19 cellular contexts compared by ENCODE assay signal in genomic region chr5:158860706-158861105, GRCh38.
A peak's percentile ranks its signal among the peaks of the same experiment; 100 is the strongest.
DNase-seq lines count a peak whose midpoint lies in the region; ATAC-seq and TF ChIP-seq lines count a peak whose summit lies in the region.
"Had no signal": no experiment of that assay in that cellular context is flagged by ENCODE, and none has a peak within 500 bp of the region (broad histone marks: within the 10 kb centered on the region; RNA-seq: fewer than 3 reads in every experiment).

No MANE protein-coding gene starts in this region.

- H3K9me1 ChIP-seq in IMR-90 (ENCODE audit: insufficient read depth, low read length): no peaks in the 10 kb centered on the region

- H3K4me3 ChIP-seq in IMR-90 (ENCODE audit: insufficient read depth, low read depth, low read length) (no peak overlapping the region), subcutaneous abdominal adipose tissue (ENCODE audit: low read depth in 1 of 5, low read length in 5 of 5) (no peak overlapping the region)

- H4K5ac ChIP-seq in IMR-90 (ENCODE audit: low read depth, low read length): no peak overlapping the region

- H3K23ac ChIP-seq in IMR-90 (ENCODE audit: low read depth, low read length): no peak overlapping the region

- H2BK15ac ChIP-seq in IMR-90 (ENCODE audit: low read depth, low read length): no peak overlapping the region

- TF ChIP-seq POLR2A in IMR-90 (IDR thresholded peaks at IDR 0.05; ENCODE audit: low read depth, low read length): no peak

- H3K27ac Mint-ChIP-seq in osteocyte (ENCODE audit: unreplicated experiment): peak overlapping the region; percentile 63
- H3K27ac Mint-ChIP-seq: CD14-positive monocyte; CD4-positive, alpha-beta memory T cell; HFFc6 had no signal

- no peak overlapping the region for H3K4ac ChIP-seq in IMR-90 (ENCODE audit: low read depth, low read length)

- H3K4me3 Mint-ChIP-seq in osteocyte (ENCODE audit: unreplicated experiment): no peak overlapping the region
- H3K4me3 Mint-ChIP-seq: CD14-positive monocyte; CD4-positive, alpha-beta memory T cell; HFFc6 had no signal

- H2AK5ac ChIP-seq in IMR-90 (ENCODE audit: low read depth, low read length): no peak overlapping the region

- H4K8ac ChIP-seq in IMR-90 (ENCODE audit: low read depth in 2 of 2, low read length in 2 of 2): no peak overlapping the region

- H3K27me3 ChIP-seq in IMR-90 (ENCODE audit: control insufficient read depth, insufficient read depth, low read length) (no peaks in the 10 kb centered on the region), subcutaneous abdominal adipose tissue (ENCODE audit: control insufficient read depth in 5 of 5, insufficient read depth in 4 of 5, low read length in 5 of 5) (no peaks in the 10 kb centered on the region)
- H3K27me3 ChIP-seq: BE2C had no signal

- no peaks in the 10 kb centered on the region for H3K9me3 ChIP-seq in IMR-90 (ENCODE audit: control insufficient read depth, insufficient read depth, low read length)
- no peaks in the 10 kb centered on the region for H3K9me3 ChIP-seq in subcutaneous abdominal adipose tissue (ENCODE audit: control insufficient read depth in 5 of 5, low read length in 5 of 5)
- H3K9me3 ChIP-seq: BE2C had no signal

- no TSS peak for BruUV-seq in IMR-90 (replicated peaks; lab: Mats Ljungman, UMichigan)

- CTCF ChIA-PET in IMR-90 (lab: Yijun Ruan, JAX): no interaction called here

- H3K4me1 ChIP-seq in IMR-90 (ENCODE audit: control insufficient read depth, insufficient read depth, low read length): no peaks in the 10 kb centered on the region
- H3K4me1 ChIP-seq in subcutaneous abdominal adipose tissue (ENCODE audit: control insufficient read depth in 5 of 5, insufficient read depth in 5 of 5, low read length in 5 of 5): peaks cover 0 to 71% (median 48%) of the 10 kb centered on the region in 5 donors
- H3K4me1 ChIP-seq: BE2C had no signal

- no peaks in the 10 kb centered on the region for H3K36me3 ChIP-seq in IMR-90 (ENCODE audit: control insufficient read depth, insufficient read depth, low read length)
- H3K36me3 ChIP-seq in subcutaneous abdominal adipose tissue (ENCODE audit: control insufficient read depth in 5 of 5, insufficient read depth in 5 of 5, low read length in 5 of 5): peaks cover 0 to 3% (median 0%) of the 10 kb centered on the region in 5 donors
- H3K36me3 ChIP-seq: BE2C had no signal

- no peak for TF ChIP-seq RAD21 in IMR-90 (IDR thresholded peaks at IDR 0.05; ENCODE audit: low read length)

- 93% methylated on average over 3 of the region's 7 CpGs; no CpG with 5 or more reads in 1 of the 2 experiments for WGBS in IMR-90 (ENCODE audit: extremely low coverage in 2 of 2, insufficient read length in 1 of 2), 2 experiments

- ATAC-seq in IMR-90 (ENCODE audit: low read depth): no peak
- ATAC-seq: HCT116, HepG2 had no signal

- H3K18ac ChIP-seq in IMR-90 (ENCODE audit: low read depth, low read length): no peak overlapping the region

- no peaks in the 10 kb centered on the region for H3K27me3 Mint-ChIP-seq in osteocyte (ENCODE audit: unreplicated experiment)

- H3K36me3 Mint-ChIP-seq in osteocyte (ENCODE audit: unreplicated experiment): peaks cover 44% of the 10 kb centered on the region
- H3K36me3 Mint-ChIP-seq: CD14-positive monocyte; CD4-positive, alpha-beta memory T cell had no signal

- no peak for TF ChIP-seq CTCF in IMR-90 (conservative IDR thresholded peaks at IDR 0.05; ENCODE audit: low read depth, low read length)
- TF ChIP-seq CTCF in osteocyte (IDR thresholded peaks at IDR 0.05): no peak

- dilution Hi-C loops in IMR-90 (cut with HindIII; ENCODE audit: low sequenced_read_pairs, unreplicated experiment): no loop called here

- peak overlapping the region; percentile 35 for H2AFZ ChIP-seq in IMR-90 (replicated peaks; ENCODE audit: low read length, poor library complexity)

- H4K20me1 ChIP-seq in IMR-90 (ENCODE audit: insufficient read depth, low read length): no peaks in the 10 kb centered on the region

- H3K56ac ChIP-seq in IMR-90 (ENCODE audit: extremely low read depth, insufficient read depth, low read length): no peak overlapping the region

- no peak overlapping the region for H3K4me2 ChIP-seq in IMR-90 (ENCODE audit: low read depth, low read length)

- no peak overlapping the region for H3K9ac ChIP-seq in IMR-90 (ENCODE audit: low read depth, low read length)
- H3K9ac ChIP-seq in subcutaneous abdominal adipose tissue (ENCODE audit: low read length in 5 of 5): no peak overlapping the region

- in situ Hi-C loops in IMR-90 (cut with MboI; ENCODE audit: low sequenced_read_pairs): no loop called here

- no peak overlapping the region for H3K14ac ChIP-seq in IMR-90 (replicated peaks; ENCODE audit: low read depth, low read length)

- H2BK120ac ChIP-seq in IMR-90 (ENCODE audit: low read depth, low read length): no peak overlapping the region

- H3K4me1 Mint-ChIP-seq in osteocyte (ENCODE audit: unreplicated experiment): peaks cover 55% of the 10 kb centered on the region
- H3K4me1 Mint-ChIP-seq: CD14-positive monocyte had no signal

- H3K79me1 ChIP-seq in IMR-90 (ENCODE audit: low read depth in 1 of 2, low read length in 2 of 2): no peaks in the 10 kb centered on the region

- H2BK5ac ChIP-seq in IMR-90 (ENCODE audit: low read depth, low read length, poor library complexity, severe bottlenecking): no peak overlapping the region

- DNase-seq in IMR-90: no peak
- peak; percentile 71 for DNase-seq in ecto neural progenitor cell (ENCODE audit: low spot score)
- DNase-seq in osteocyte (ENCODE audit: extremely low spot score, unreplicated experiment): no peak
- DNase-seq in RPMI8226: no peak
- no peak for DNase-seq in hippocampal formation (lab: John Stamatoyannopoulos, UW)
- no peak for DNase-seq in Kasumi-1 (lab: John Stamatoyannopoulos, UW)
- DNase-seq: ACHN; BE2C; CD4-positive, alpha-beta memory T cell; DMS153; DMS79; GDM1; GOT3; H7; HFFc6 had no signal

- H2BK20ac ChIP-seq in IMR-90 (ENCODE audit: low read depth, low read length): no peak overlapping the region

- H4K91ac ChIP-seq in IMR-90 (ENCODE audit: insufficient read depth, low read depth, low read length): no peak overlapping the region

- no peaks in the 10 kb centered on the region for H3K9me3 Mint-ChIP-seq in osteocyte (ENCODE audit: unreplicated experiment)

- POLR2A ChIA-PET in IMR-90 (lab: Charles Lee; ENCODE audit: unreplicated experiment): no interaction called here

- intact Hi-C loops in IMR-90 (cut with micrococcal nuclease): no loop called here

- no peak overlapping the region for H2AK9ac ChIP-seq in IMR-90 (replicated peaks; ENCODE audit: low read depth, low read length, poor library complexity)

- no peak overlapping the region for H3K27ac ChIP-seq in IMR-90 (ENCODE audit: insufficient read depth, low read length)
- H3K27ac ChIP-seq in subcutaneous abdominal adipose tissue (ENCODE audit: low read depth, low read length): peak overlapping the region; percentile 27

TF ChIP-seq in IMR-90, 13 proteins besides CTCF, POLR2A, EP300 and RAD21:
- TF ChIP-seq NFE2L2 (IDR thresholded peaks at IDR 0.05; ENCODE audit: low read depth, low read length) (no peak), RCOR1 (IDR thresholded peaks at IDR 0.05; ENCODE audit: insufficient replicate concordance, low read length) (no peak), MAZ (IDR thresholded peaks at IDR 0.05; ENCODE audit: borderline replicate concordance, low read depth, low read length) (no peak), USF2 (IDR thresholded peaks at IDR 0.05; ENCODE audit: low read depth, low read length) (no peak), BHLHE40 (IDR thresholded peaks at IDR 0.05; ENCODE audit: low read depth, low read length) (no peak), CEBPB (IDR thresholded peaks at IDR 0.05; ENCODE audit: low read depth, low read length) (no peak), MXI1 (IDR thresholded peaks at IDR 0.05; ENCODE audit: borderline replicate concordance, low read depth, low read length) (no peak)
